17 cellular contexts compared by ENCODE assay signal in the genomic region with DNA sequence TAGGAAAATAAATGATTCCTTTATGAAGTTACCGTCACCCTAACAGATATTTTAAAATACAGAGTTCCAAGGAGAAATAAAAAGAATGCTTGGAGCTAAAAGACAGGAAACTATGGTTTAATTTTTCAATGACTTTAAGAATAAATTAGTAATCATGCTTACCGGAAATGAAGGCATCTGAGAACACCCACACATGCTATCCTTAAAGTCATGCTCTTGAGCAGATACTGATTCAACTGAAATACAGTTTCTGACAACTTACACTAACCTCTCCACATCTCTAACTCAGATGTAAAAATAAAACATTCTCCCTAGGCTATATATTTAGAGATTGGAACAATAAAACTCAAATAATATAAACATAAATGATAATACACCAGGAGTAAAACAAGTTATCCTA. TPM values are rescaled to one million over a fixed set of nuclear protein-coding genes. Genes with fewer than 3 reads are reported as not detected.
DNase-seq lines count a peak whose midpoint lies in the region; ATAC-seq and TF ChIP-seq lines count a peak whose summit lies in the region.
"Had no signal": no experiment of that assay in that cellular context is flagged by ENCODE, and none has a peak within 500 bp of the region (broad histone marks: within the 10 kb centered on the region; RNA-seq: fewer than 3 reads in every experiment).

No MANE protein-coding gene starts in this region.

- H3K9me3 Mint-ChIP-seq in activated T-cell treated with anti-CD3 and anti-CD28 coated beads, Interleukin-2, amount 50 U/mL, for 4 hours: no peaks in the 10 kb centered on the region
- no peaks in the 10 kb centered on the region for H3K9me3 Mint-ChIP-seq in activated naive CD8-positive, alpha-beta T cell treated with anti-CD3 and anti-CD28 coated beads for 36 hours
- H3K9me3 Mint-ChIP-seq: IgD-negative memory B cell, neural progenitor cell had no signal

- H3K4me1 ChIP-seq in gastroesophageal sphincter (peaks cover 0 to 58% (median 22%) of the 10 kb centered on the region in 3 donors), right atrium auricular region (peaks cover 0 to 41% of the 10 kb centered on the region in 2 donors)
- H3K4me1 ChIP-seq: neural progenitor cell had no signal

- H3K27ac Mint-ChIP-seq in activated naive CD8-positive, alpha-beta T cell treated with anti-CD3 and anti-CD28 coated beads for 36 hours: peak overlapping the region; percentile 88
- H3K27ac Mint-ChIP-seq: IgD-negative memory B cell, neural progenitor cell had no signal

- H3K36me3 ChIP-seq in KOPT-K1 (ENCODE audit: insufficient read depth, low read length) (peaks cover 95% of the 10 kb centered on the region), gastroesophageal sphincter (peaks cover 0 to 57% of the 10 kb centered on the region in 2 donors), right atrium auricular region (peaks cover 27% of the 10 kb centered on the region)
- H3K36me3 ChIP-seq: neural progenitor cell had no signal

- no peak for DNase-seq in activated T-cell treated with anti-CD3 and anti-CD28 coated beads, Interleukin-2, amount 50 U/mL, for 4 hours
- DNase-seq in activated T-cell treated with anti-CD3 and anti-CD28 coated beads for 4 hours (no peak), right atrium auricular region (ENCODE audit: low spot score) (no peak)
- DNase-seq in activated naive CD8-positive, alpha-beta T cell treated with anti-CD3 and anti-CD28 coated beads for 36 hours: no peak
- no peak for DNase-seq in stimulated activated naive CD8-positive, alpha-beta T cell treated with anti-CD3 and anti-CD28 coated beads, Interleukin-15, Interleukin-2, amounts not matched to agents 100 U/mL and 50 U/mL, for 24 hours
- DNase-seq: activated CD4-positive, alpha-beta T cell treated with anti-CD3 and anti-CD28 coated beads for 1 hour; activated effector memory CD4-positive, alpha-beta T cell treated with anti-CD3 and anti-CD28 coated beads, Interleukin-2, amount 50 U/mL, for 16 hours; effector CD4-positive, alpha-beta T cell; GF-D8; mesendoderm; NCI-H2081 treated with DMSO at 0.1 percent for 48 hours; RPMI8226 had no signal

- H3K4me3 ChIP-seq in gastroesophageal sphincter: no peak overlapping the region
- no peak overlapping the region for H3K4me3 ChIP-seq in right atrium auricular region
- H3K4me3 ChIP-seq: neural progenitor cell had no signal

- peaks cover 49% of the 10 kb centered on the region for H3K4me1 Mint-ChIP-seq in activated T-cell treated with anti-CD3 and anti-CD28 coated beads, Interleukin-2, amount 50 U/mL, for 4 hours (ENCODE audit: low read depth)
- H3K4me1 Mint-ChIP-seq in activated naive CD8-positive, alpha-beta T cell treated with anti-CD3 and anti-CD28 coated beads for 36 hours: peaks cover 53% of the 10 kb centered on the region
- H3K4me1 Mint-ChIP-seq: neural progenitor cell had no signal

- peak overlapping the region; percentile 47 for H3K4me3 Mint-ChIP-seq in activated T-cell treated with anti-CD3 and anti-CD28 coated beads, Interleukin-2, amount 50 U/mL, for 4 hours
- peak overlapping the region; percentile 67 for H3K4me3 Mint-ChIP-seq in activated naive CD8-positive, alpha-beta T cell treated with anti-CD3 and anti-CD28 coated beads for 36 hours
- H3K4me3 Mint-ChIP-seq: neural progenitor cell had no signal

- peak; percentile 47 to 64 for ATAC-seq in activated T-cell treated with anti-CD3 and anti-CD28 coated beads, Interleukin-2, amount 50 U/mL, for 4 hours
- ATAC-seq in stimulated activated naive CD8-positive, alpha-beta T cell treated with anti-CD3 and anti-CD28 coated beads, Interleukin-15, Interleukin-2, amounts not matched to agents 100 U/mL and 50 U/mL, for 24 hours: peak; percentile 73
- ATAC-seq in gastroesophageal sphincter: no peak
- no peak for ATAC-seq in HG02798 (IDR thresholded peaks at IDR 0.05; ENCODE audit: poor library complexity, unreplicated experiment)

- no peak for TF ChIP-seq EP300 in gastroesophageal sphincter (IDR thresholded peaks at IDR 0.05)

- H3K36me3 Mint-ChIP-seq in activated T-cell treated with anti-CD3 and anti-CD28 coated beads, Interleukin-2, amount 50 U/mL, for 4 hours (ENCODE audit: insufficient read depth): peaks cover 46% of the 10 kb centered on the region
- H3K36me3 Mint-ChIP-seq in activated naive CD8-positive, alpha-beta T cell treated with anti-CD3 and anti-CD28 coated beads for 36 hours: peaks cover 54% of the 10 kb centered on the region
- H3K36me3 Mint-ChIP-seq: IgD-negative memory B cell had no signal

- H3K9me3 ChIP-seq in KOPT-K1 (ENCODE audit: insufficient read depth, low read length, poor library complexity, severe bottlenecking): no peaks in the 10 kb centered on the region
- H3K9me3 ChIP-seq in gastroesophageal sphincter: no peaks in the 10 kb centered on the region
- no peaks in the 10 kb centered on the region for H3K9me3 ChIP-seq in right atrium auricular region

- no peaks in the 10 kb centered on the region for H3K27me3 Mint-ChIP-seq in activated T-cell treated with anti-CD3 and anti-CD28 coated beads, Interleukin-2, amount 50 U/mL, for 4 hours (ENCODE audit: low read depth)
- H3K27me3 Mint-ChIP-seq in activated naive CD8-positive, alpha-beta T cell treated with anti-CD3 and anti-CD28 coated beads for 36 hours: no peaks in the 10 kb centered on the region
- H3K27me3 Mint-ChIP-seq: IgD-negative memory B cell had no signal

- no peak for TF ChIP-seq POLR2A in gastroesophageal sphincter (IDR thresholded peaks at IDR 0.05)

- H3K27ac ChIP-seq in KOPT-K1 (ENCODE audit: low read depth, low read length, poor library complexity, severe bottlenecking) (peak overlapping the region; percentile 15), gastroesophageal sphincter (no peak overlapping the region), right atrium auricular region (no peak overlapping the region)
- H3K27ac ChIP-seq: neural progenitor cell had no signal

- H3K27me3 ChIP-seq in gastroesophageal sphincter (no peaks in the 10 kb centered on the region), right atrium auricular region (no peaks in the 10 kb centered on the region)
- H3K27me3 ChIP-seq: neural progenitor cell had no signal

- WGBS in gastroesophageal sphincter (ENCODE audit: low coverage in 1 of 2), 2 donors: 46 to 61% methylated on average over 2 of the region's 2 CpGs

- TF ChIP-seq CTCF in gastroesophageal sphincter (IDR thresholded peaks at IDR 0.05) (no peak), right atrium auricular region (IDR thresholded peaks at IDR 0.05) (no peak)

RNA-seq across cellular contexts. Expression of gene PSMD12, which starts 7.8 kb away (rescaled TPM):
- 100 to 1,000 TPM; 127 to 142 (median 139) TPM for total RNA-seq in activated T-cell treated with anti-CD3 and anti-CD28 coated beads, Interleukin-2, amount 50 U/mL, for 4 hours
- 100 to 1,000 TPM; 105 to 110 TPM for total RNA-seq in activated naive CD8-positive, alpha-beta T cell treated with anti-CD3 and anti-CD28 coated beads for 36 hours
- 10 to 100 TPM; 28.3 to 47.3 (median 37.3) TPM for total RNA-seq in gastroesophageal sphincter
- 10 to 100 TPM; 20.0 to 31.1 TPM for total RNA-seq in right atrium auricular region

RNA-seq across cellular contexts. Expression of gene PITPNC1, which starts 18.5 kb away (rescaled TPM):
- total RNA-seq in activated T-cell treated with anti-CD3 and anti-CD28 coated beads, Interleukin-2, amount 50 U/mL, for 4 hours: 10 to 100 TPM; 14.3 to 28.0 (median 19.7) TPM
- 10 to 100 TPM; 50.1 to 51.1 TPM for total RNA-seq in activated naive CD8-positive, alpha-beta T cell treated with anti-CD3 and anti-CD28 coated beads for 36 hours
- total RNA-seq in gastroesophageal sphincter: 10 to 100 TPM in 3 of 4 donors, 1 to 10 TPM in 1; 7.6 to 30.1 (median 15.1) TPM
- 10 to 100 TPM; 12.5 to 18.1 TPM for total RNA-seq in right atrium auricular region

Comparison
In these comparisons a context has a peak if more than half of its experiments do, and no peak if none do; other contexts are left out.
1. ATAC-seq: peak in activated T-cell treated with anti-CD3 and anti-CD28 coated beads, Interleukin-2, amount 50 U/mL, for 4 hours (2 of 2) and stimulated activated naive CD8-positive, alpha-beta T cell treated with anti-CD3 and anti-CD28 coated beads, Interleukin-15, Interleukin-2, amounts not matched to agents 100 U/mL and 50 U/mL, for 24 hours (single experiment); none in gastroesophageal sphincter (single experiment) and HG02798 (single experiment).